Comparison of ENCODE assay signal across 11 cellular contexts in the genomic region with DNA sequence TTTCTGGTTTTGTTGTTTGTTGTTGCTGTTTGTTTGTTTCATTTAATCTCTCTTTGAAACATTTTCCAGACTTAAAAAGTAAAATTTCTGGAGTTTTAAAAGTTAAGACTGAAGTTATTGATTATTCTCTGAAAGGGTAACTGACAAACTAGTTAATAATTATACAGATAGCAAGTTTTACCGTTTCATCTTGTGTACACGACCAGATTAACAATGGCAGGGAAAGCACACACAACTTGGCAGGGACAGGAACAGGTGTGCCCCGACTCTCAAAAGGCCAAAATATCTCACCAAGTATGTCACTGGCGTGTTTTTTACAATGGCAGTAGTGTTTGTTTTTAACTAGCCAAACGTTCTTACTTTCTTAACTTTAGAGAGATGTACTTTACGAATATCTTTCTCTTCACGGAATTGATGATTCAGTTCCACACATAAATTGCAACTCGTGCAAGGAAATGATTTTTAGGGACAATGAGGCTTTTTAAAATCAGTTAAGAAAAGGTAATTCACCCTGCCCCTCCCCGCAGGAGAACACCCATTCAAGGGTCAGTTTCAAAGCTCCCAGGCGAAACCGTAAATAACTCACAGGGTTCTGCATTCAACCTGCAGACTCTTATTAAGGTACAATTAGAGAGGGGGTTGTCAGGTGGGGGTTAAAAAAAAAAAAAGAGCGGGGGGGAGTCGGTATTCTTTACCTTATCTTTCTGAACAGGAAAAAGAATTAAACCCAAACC.
DNase-seq lines count a peak whose midpoint lies in the region; ATAC-seq and TF ChIP-seq lines count a peak whose summit lies in the region.
"Had no signal": no experiment of that assay in that cellular context is flagged by ENCODE, and none has a peak within 500 bp of the region (broad histone marks: within the 10 kb centered on the region; RNA-seq: fewer than 3 reads in every experiment).

No MANE protein-coding gene starts in this region.

- peaks cover 34 to 50% of the 10 kb centered on the region in 2 donors for H3K4me1 ChIP-seq in mucosa of rectum (ENCODE audit: control insufficient read depth in 2 of 2, insufficient read depth in 2 of 2, low read length in 2 of 2)

- H3K27me3 ChIP-seq in mucosa of rectum (ENCODE audit: control insufficient read depth in 2 of 2, insufficient read depth in 2 of 2, low read length in 2 of 2) = no peaks in the 10 kb centered on the region

- H3K27me3 Mint-ChIP-seq in stimulated activated naive CD8-positive, alpha-beta T cell treated with anti-CD3 and anti-CD28 coated beads, Interleukin-15, Interleukin-2, amounts not matched to agents 100 ng/mL and 50 ng/mL, for 24 hours = peaks cover 57% of the 10 kb centered on the region
- H3K27me3 Mint-ChIP-seq in effector memory CD8-positive, alpha-beta T cell = peaks cover 45 to 68% of the 10 kb centered on the region in 2 donors

- no peak for DNase-seq in stimulated activated naive CD8-positive, alpha-beta T cell treated with anti-CD3 and anti-CD28 coated beads, Interleukin-15, Interleukin-2, amounts not matched to agents 100 U/mL and 50 U/mL, for 24 hours
- DNase-seq in coronary artery (ENCODE audit: low spot score) = peak; percentile 8
- DNase-seq in effector memory CD8-positive, alpha-beta T cell = no peak
- DNase-seq: activated CD8-positive, alpha-beta T cell treated with anti-CD3 and anti-CD28 coated beads for 36 hours; NCI-H226 had no signal

- peak overlapping the region; percentile 85 to 97 for H3K9ac ChIP-seq in mucosa of rectum (ENCODE audit: low read depth in 1 of 2, low read length in 2 of 2)

- H3K4me3 Mint-ChIP-seq in stimulated activated naive CD8-positive, alpha-beta T cell treated with anti-CD3 and anti-CD28 coated beads, Interleukin-15, Interleukin-2, amounts not matched to agents 100 ng/mL and 50 ng/mL, for 24 hours = peak overlapping the region; percentile 25
- no peak overlapping the region for H3K4me3 Mint-ChIP-seq in effector memory CD8-positive, alpha-beta T cell
- H3K4me3 Mint-ChIP-seq: activated CD8-positive, alpha-beta T cell treated with anti-CD3 and anti-CD28 coated beads for 36 hours; stimulated activated effector memory CD8-positive, alpha-beta T cell treated with anti-CD3 and anti-CD28 coated beads, Interleukin-12 subunit alpha, Interleukin-12 subunit beta, amount 100 ng/mL, for 72 hours had no signal

- H3K27ac ChIP-seq in coronary artery = peak overlapping the region in 1 of 2 donors; percentile 31
- peak overlapping the region; percentile 91 to 97 for H3K27ac ChIP-seq in mucosa of rectum (ENCODE audit: low read depth in 2 of 2, low read length in 2 of 2)

- H3K4me3 ChIP-seq in coronary artery = peak overlapping the region; percentile 99
- peak overlapping the region; percentile 78 to 87 for H3K4me3 ChIP-seq in mucosa of rectum (ENCODE audit: low read length in 2 of 2)

- H3K36me3 ChIP-seq in mucosa of rectum (ENCODE audit: control insufficient read depth in 2 of 2, insufficient read depth in 2 of 2, low read length in 2 of 2) = no peaks in the 10 kb centered on the region

- ATAC-seq in stimulated activated naive CD8-positive, alpha-beta T cell treated with anti-CD3 and anti-CD28 coated beads, Interleukin-15, Interleukin-2, amounts not matched to agents 100 U/mL and 50 U/mL, for 24 hours = no peak
- ATAC-seq in HG03565 (IDR thresholded peaks at IDR 0.05; ENCODE audit: unreplicated experiment) (no peak), HG03520 (IDR thresholded peaks at IDR 0.05; ENCODE audit: unreplicated experiment) (no peak), GM19452 (IDR thresholded peaks at IDR 0.05; ENCODE audit: unreplicated experiment) (no peak)
- ATAC-seq in effector memory CD8-positive, alpha-beta T cell (replicated peaks) = no peak
- ATAC-seq: activated CD8-positive, alpha-beta T cell treated with anti-CD3 and anti-CD28 coated beads for 36 hours; stimulated activated effector memory CD8-positive, alpha-beta T cell treated with anti-CD3 and anti-CD28 coated beads, Interleukin-12 subunit alpha, Interleukin-12 subunit beta, amount 100 ng/mL, for 72 hours had no signal

- no peaks in the 10 kb centered on the region for H3K9me3 Mint-ChIP-seq in stimulated activated naive CD8-positive, alpha-beta T cell treated with anti-CD3 and anti-CD28 coated beads, Interleukin-15, Interleukin-2, amounts not matched to agents 100 ng/mL and 50 ng/mL, for 24 hours
- H3K9me3 Mint-ChIP-seq in effector memory CD8-positive, alpha-beta T cell = no peaks in the 10 kb centered on the region
- H3K9me3 Mint-ChIP-seq: activated CD8-positive, alpha-beta T cell treated with anti-CD3 and anti-CD28 coated beads for 36 hours; stimulated activated effector memory CD8-positive, alpha-beta T cell treated with anti-CD3 and anti-CD28 coated beads, Interleukin-12 subunit alpha, Interleukin-12 subunit beta, amount 100 ng/mL, for 72 hours had no signal

- TF ChIP-seq CTCF in coronary artery (IDR thresholded peaks at IDR 0.05) = no peak

- H3K4me1 Mint-ChIP-seq in stimulated activated naive CD8-positive, alpha-beta T cell treated with anti-CD3 and anti-CD28 coated beads, Interleukin-15, Interleukin-2, amounts not matched to agents 100 ng/mL and 50 ng/mL, for 24 hours (ENCODE audit: low read depth) = peaks cover 13% of the 10 kb centered on the region
- H3K4me1 Mint-ChIP-seq in effector memory CD8-positive, alpha-beta T cell (ENCODE audit: low read depth in 2 of 2) = peaks cover 2 to 12% of the 10 kb centered on the region in 2 donors
- H3K4me1 Mint-ChIP-seq: stimulated activated effector memory CD8-positive, alpha-beta T cell treated with anti-CD3 and anti-CD28 coated beads, Interleukin-12 subunit alpha, Interleukin-12 subunit beta, amount 100 ng/mL, for 72 hours had no signal

- H3K36me3 Mint-ChIP-seq in stimulated activated naive CD8-positive, alpha-beta T cell treated with anti-CD3 and anti-CD28 coated beads, Interleukin-15, Interleukin-2, amounts not matched to agents 100 ng/mL and 50 ng/mL, for 24 hours (ENCODE audit: low read depth) = no peaks in the 10 kb centered on the region
- no peaks in the 10 kb centered on the region for H3K36me3 Mint-ChIP-seq in effector memory CD8-positive, alpha-beta T cell (ENCODE audit: insufficient read depth)
- H3K36me3 Mint-ChIP-seq: stimulated activated effector memory CD8-positive, alpha-beta T cell treated with anti-CD3 and anti-CD28 coated beads, Interleukin-12 subunit alpha, Interleukin-12 subunit beta, amount 100 ng/mL, for 72 hours had no signal

- no peak overlapping the region for H3K27ac Mint-ChIP-seq in stimulated activated naive CD8-positive, alpha-beta T cell treated with anti-CD3 and anti-CD28 coated beads, Interleukin-15, Interleukin-2, amounts not matched to agents 100 ng/mL and 50 ng/mL, for 24 hours
- H3K27ac Mint-ChIP-seq in effector memory CD8-positive, alpha-beta T cell = no peak overlapping the region
- H3K27ac Mint-ChIP-seq: activated CD8-positive, alpha-beta T cell treated with anti-CD3 and anti-CD28 coated beads for 36 hours; stimulated activated effector memory CD8-positive, alpha-beta T cell treated with anti-CD3 and anti-CD28 coated beads, Interleukin-12 subunit alpha, Interleukin-12 subunit beta, amount 100 ng/mL, for 72 hours had no signal

- H3K9me3 ChIP-seq in mucosa of rectum (ENCODE audit: control insufficient read depth in 2 of 2, low read length in 2 of 2) = no peaks in the 10 kb centered on the region
